Comparison of ENCODE assay signal across 8 cellular contexts in genomic region chr6:33204415-33205171, GRCh38. TPM values are rescaled to one million over a fixed set of nuclear protein-coding genes. Genes with fewer than 3 reads are reported as not detected.
DNase-seq lines count a peak whose midpoint lies in the region; ATAC-seq and TF ChIP-seq lines count a peak whose summit lies in the region.

TSS of gene HSD17B8 (plus strand) at chr6:33204655. CDS start at chr6:33204669, 14 bp downstream.

- no peak within 1 kb of the TSS for H3K4me3 ChIP-seq in KMS-11 (IDR thresholded peaks at IDR 0.05; ENCODE audit: insufficient read depth, low read depth, low read length)

- peaks cover 64% of the 10 kb centered on the region for H3K36me3 Mint-ChIP-seq in activated T-helper 17 cell treated with anti-CD3 and anti-CD28 coated beads, Interleukin-2, amount 50 U/mL, for 72 hours (ENCODE audit: low read depth)
- peaks cover 25% of the 10 kb centered on the region for H3K36me3 Mint-ChIP-seq in natural killer cell treated with Interleukin-12 subunit alpha and Interleukin-12 subunit beta and Interleukin-15 and Interleukin-18, amount 100 ng/mL, for 72 hours
- peaks cover 27% of the 10 kb centered on the region for H3K36me3 Mint-ChIP-seq in stimulated activated memory B cell treated with anti-CD40 and anti-IgM and Interleukin-4, amounts not matched to agents 10 μg/mL and 1 μg/mL and 100 μg/mL, for 72 hours

- peak within 1 kb of the TSS; percentile 91 for H3K27ac Mint-ChIP-seq in activated T-helper 17 cell treated with anti-CD3 and anti-CD28 coated beads, Interleukin-2, amount 50 U/mL, for 72 hours
- H3K27ac Mint-ChIP-seq in natural killer cell treated with Interleukin-12 subunit alpha and Interleukin-12 subunit beta and Interleukin-15 and Interleukin-18, amount 100 ng/mL, for 72 hours, result peak within 1 kb of the TSS; percentile 98 to 100
- H3K27ac Mint-ChIP-seq in stimulated activated memory B cell treated with anti-CD40 and anti-IgM and Interleukin-4, amounts not matched to agents 10 μg/mL and 1 μg/mL and 100 μg/mL, for 72 hours, result peak within 1 kb of the TSS; percentile 88

- peak within 1 kb of the TSS; percentile 100 for H3K4me3 Mint-ChIP-seq in activated T-helper 17 cell treated with anti-CD3 and anti-CD28 coated beads, Interleukin-2, amount 50 U/mL, for 72 hours
- peak within 1 kb of the TSS; percentile 100 for H3K4me3 Mint-ChIP-seq in natural killer cell treated with Interleukin-12 subunit alpha and Interleukin-12 subunit beta and Interleukin-15 and Interleukin-18, amount 100 ng/mL, for 72 hours
- peak within 1 kb of the TSS; percentile 95 for H3K4me3 Mint-ChIP-seq in stimulated activated memory B cell treated with anti-CD40 and anti-IgM and Interleukin-4, amounts not matched to agents 10 μg/mL and 1 μg/mL and 100 μg/mL, for 72 hours

- H2AFZ ChIP-seq in KMS-11 (ENCODE audit: low read depth), result peak within 1 kb of the TSS; percentile 69; the same call in 1 of the 2 replicates

- peak within 1 kb of the TSS; percentile 68 for H3K27ac ChIP-seq in KMS-11

- H3K4me1 ChIP-seq in KMS-11 (ENCODE audit: low read depth, poor library complexity, severe bottlenecking), result peaks cover 35% of the 10 kb centered on the region

- H3K27me3 Mint-ChIP-seq in activated T-helper 17 cell treated with anti-CD3 and anti-CD28 coated beads, Interleukin-2, amount 50 U/mL, for 72 hours, result no peaks in the 10 kb centered on the region
- peaks cover 0 to 3% of the 10 kb centered on the region in 2 donors for H3K27me3 Mint-ChIP-seq in natural killer cell treated with Interleukin-12 subunit alpha and Interleukin-12 subunit beta and Interleukin-15 and Interleukin-18, amount 100 ng/mL, for 72 hours
- H3K27me3 Mint-ChIP-seq in stimulated activated memory B cell treated with anti-CD40 and anti-IgM and Interleukin-4, amounts not matched to agents 10 μg/mL and 1 μg/mL and 100 μg/mL, for 72 hours, result no peaks in the 10 kb centered on the region

- H3K9me3 Mint-ChIP-seq in activated T-helper 17 cell treated with anti-CD3 and anti-CD28 coated beads, Interleukin-2, amount 50 U/mL, for 72 hours, result no peaks in the 10 kb centered on the region
- H3K9me3 Mint-ChIP-seq in natural killer cell treated with Interleukin-12 subunit alpha and Interleukin-12 subunit beta and Interleukin-15 and Interleukin-18, amount 100 ng/mL, for 72 hours, result no peaks in the 10 kb centered on the region
- H3K9me3 Mint-ChIP-seq in stimulated activated memory B cell treated with anti-CD40 and anti-IgM and Interleukin-4, amounts not matched to agents 10 μg/mL and 1 μg/mL and 100 μg/mL, for 72 hours, result no peaks in the 10 kb centered on the region

- DNase-seq in COR-L47 (lab: John Stamatoyannopoulos, UW) (peak; percentile 92), RPMI8226 (peak; percentile 96), fibroblast of peridontal ligament (ENCODE audit: extremely low read depth) (peak; percentile 81)
- DNase-seq in natural killer cell treated with Interleukin-12 subunit alpha and Interleukin-12 subunit beta and Interleukin-15 and Interleukin-18, amount 100 ng/mL, for 72 hours (ENCODE audit: low spot score), result peak; percentile 93

- peaks cover 20% of the 10 kb centered on the region for H3K79me2 ChIP-seq in KMS-11 (ENCODE audit: insufficient read depth, low read depth)

- no peaks in the 10 kb centered on the region for H3K27me3 ChIP-seq in KMS-11 (ENCODE audit: insufficient read depth, low read depth)

- peak; percentile 45 for ATAC-seq in GM21447 (IDR thresholded peaks at IDR 0.05; ENCODE audit: unreplicated experiment)
- peak; percentile 55 for ATAC-seq in activated T-helper 17 cell treated with anti-CD3 and anti-CD28 coated beads, Interleukin-2, amount 50 U/mL, for 72 hours (replicated peaks)
- peak; percentile 77 to 81 for ATAC-seq in natural killer cell treated with Interleukin-12 subunit alpha and Interleukin-12 subunit beta and Interleukin-15 and Interleukin-18, amount 100 ng/mL, for 72 hours
- peak; percentile 82 for ATAC-seq in stimulated activated memory B cell treated with anti-CD40 and anti-IgM and Interleukin-4, amounts not matched to agents 10 μg/mL and 1 μg/mL and 100 μg/mL, for 72 hours

- H3K9ac ChIP-seq in KMS-11, result peak within 1 kb of the TSS; percentile 87

- peak within 1 kb of the TSS; percentile 94 for H3K4me2 ChIP-seq in KMS-11

- peaks cover 56% of the 10 kb centered on the region for H3K4me1 Mint-ChIP-seq in activated T-helper 17 cell treated with anti-CD3 and anti-CD28 coated beads, Interleukin-2, amount 50 U/mL, for 72 hours
- H3K4me1 Mint-ChIP-seq in natural killer cell treated with Interleukin-12 subunit alpha and Interleukin-12 subunit beta and Interleukin-15 and Interleukin-18, amount 100 ng/mL, for 72 hours (ENCODE audit: low read depth in 2 of 2), result peaks cover 63 to 65% of the 10 kb centered on the region in 2 donors
- H3K4me1 Mint-ChIP-seq in stimulated activated memory B cell treated with anti-CD40 and anti-IgM and Interleukin-4, amounts not matched to agents 10 μg/mL and 1 μg/mL and 100 μg/mL, for 72 hours, result peaks cover 77% of the 10 kb centered on the region

- H4K20me1 ChIP-seq in KMS-11 (ENCODE audit: insufficient read depth), result no peaks in the 10 kb centered on the region

- no peak for TF ChIP-seq CTCF in KMS-11 (conservative IDR thresholded peaks at IDR 0.05; ENCODE audit: low read depth, low read length)

- no peaks in the 10 kb centered on the region for H3K36me3 ChIP-seq in KMS-11 (ENCODE audit: insufficient read depth)

RNA-seq across cellular contexts. Expression of gene HSD17B8, which starts in this region (rescaled TPM):
- 10 to 100 TPM in 1 of 2 donors, 1 to 10 TPM in 1; 3.4 to 13.1 TPM for total RNA-seq in activated T-helper 17 cell treated with anti-CD3 and anti-CD28 coated beads, Interleukin-2, amount 50 U/mL, for 72 hours
- total RNA-seq in natural killer cell treated with Interleukin-12 subunit alpha and Interleukin-12 subunit beta and Interleukin-15 and Interleukin-18, amount 100 ng/mL, for 72 hours, result 1 to 10 TPM; 3.3 to 6.2 TPM
